Comparison of ENCODE assay signal across 25 cellular contexts in genomic region chr3:122688996-122689395, GRCh38. TPM values are rescaled to one million over a fixed set of nuclear protein-coding genes. Genes with fewer than 3 reads are reported as not detected.
DNase-seq lines count a peak whose midpoint lies in the region; ATAC-seq and TF ChIP-seq lines count a peak whose summit lies in the region.
"Had no signal": no experiment of that assay in that cellular context is flagged by ENCODE, and none has a peak within 500 bp of the region (broad histone marks: within the 10 kb centered on the region; RNA-seq: fewer than 3 reads in every experiment).

No MANE protein-coding gene starts in this region.

- H3K36me3 Mint-ChIP-seq in CD14-positive monocyte = peaks cover 53 to 63% of the 10 kb centered on the region in 2 donors
- H3K36me3 Mint-ChIP-seq in neural progenitor cell = no peaks in the 10 kb centered on the region
- peaks cover 32% of the 10 kb centered on the region for H3K36me3 Mint-ChIP-seq in activated CD4-positive, alpha-beta memory T cell treated with anti-CD3 and anti-CD28 coated beads for 36 hours

- TF ChIP-seq CTCF in CD14-positive monocyte (IDR thresholded peaks at IDR 0.05) = no peak
- TF ChIP-seq CTCF in foreskin keratinocyte (conservative IDR thresholded peaks at IDR 0.05) = no peak
- no peak for TF ChIP-seq CTCF in neural progenitor cell (IDR thresholded peaks at IDR 0.05)

- H3K4me1 ChIP-seq in Karpas-422 (ENCODE audit: low read length) (peaks cover 4% of the 10 kb centered on the region; the same call in 1 of the 2 replicates), foreskin keratinocyte (no peaks in the 10 kb centered on the region), neural progenitor cell (no peaks in the 10 kb centered on the region)
- H3K4me1 ChIP-seq: gastrocnemius medialis, testis had no signal

- H3F3A ChIP-seq in neural progenitor cell (ENCODE audit: low read depth) = no peaks in the 10 kb centered on the region

- H3K27me3 ChIP-seq in Karpas-422 (ENCODE audit: low read length) = no peaks in the 10 kb centered on the region
- no peaks in the 10 kb centered on the region for H3K27me3 ChIP-seq in foreskin keratinocyte
- no peaks in the 10 kb centered on the region for H3K27me3 ChIP-seq in neural progenitor cell
- H3K27me3 ChIP-seq: dorsolateral prefrontal cortex, gastrocnemius medialis, testis had no signal

- H3K4me3 Mint-ChIP-seq in CD14-positive monocyte (no peak overlapping the region), neural progenitor cell (no peak overlapping the region)
- no peak overlapping the region for H3K4me3 Mint-ChIP-seq in activated CD4-positive, alpha-beta memory T cell treated with anti-CD3 and anti-CD28 coated beads for 36 hours
- H3K4me3 Mint-ChIP-seq: activated CD4-positive, alpha-beta T cell treated with anti-CD3 and anti-CD28 coated beads for 36 hours; activated naive CD8-positive, alpha-beta T cell treated with anti-CD3 and anti-CD28 coated beads, Interleukin-2, amount 50 U/mL, for 24 hours had no signal

- H3K4me1 Mint-ChIP-seq in CD14-positive monocyte (peaks cover 14% of the 10 kb centered on the region), neural progenitor cell (no peaks in the 10 kb centered on the region)
- H3K4me1 Mint-ChIP-seq in activated CD4-positive, alpha-beta memory T cell treated with anti-CD3 and anti-CD28 coated beads for 36 hours (ENCODE audit: low read depth) = peaks cover 17% of the 10 kb centered on the region

- H2AFZ ChIP-seq in Karpas-422 (ENCODE audit: low read length) (no peak overlapping the region), neural progenitor cell (replicated peaks) (no peak overlapping the region)

- H3K9ac ChIP-seq in Karpas-422 (ENCODE audit: low read length) (no peak overlapping the region), neural progenitor cell (no peak overlapping the region)
- H3K9ac ChIP-seq: KMS-11 had no signal

- ATAC-seq in foreskin keratinocyte = no peak
- ATAC-seq: activated CD4-positive, alpha-beta T cell treated with anti-CD3 and anti-CD28 coated beads for 36 hours; activated naive CD8-positive, alpha-beta T cell treated with anti-CD3 and anti-CD28 coated beads, Interleukin-2, amount 50 U/mL, for 24 hours; gastrocnemius medialis; left ventricle myocardium superior; Panc1 had no signal

- no peak overlapping the region for H3K27ac ChIP-seq in Karpas-422 (ENCODE audit: low read length)
- no peak overlapping the region for H3K27ac ChIP-seq in foreskin keratinocyte
- H3K27ac ChIP-seq in neural progenitor cell = no peak overlapping the region
- H3K27ac ChIP-seq: dorsolateral prefrontal cortex, gastrocnemius medialis, KMS-11, testis had no signal

- POLR2A ChIA-PET in activated CD4-positive, alpha-beta memory T cell treated with anti-CD3 and anti-CD28 coated beads for 36 hours (lab: Charles Lee) = no interaction called here

- H3K9me3 ChIP-seq in Karpas-422 (ENCODE audit: low read length) = no peaks in the 10 kb centered on the region
- no peaks in the 10 kb centered on the region for H3K9me3 ChIP-seq in neural progenitor cell (ENCODE audit: low read depth)
- H3K9me3 ChIP-seq: A549, gastrocnemius medialis, testis had no signal

- H3K36me3 ChIP-seq in Karpas-422 (ENCODE audit: insufficient read depth, low read length) = no peaks in the 10 kb centered on the region
- no peaks in the 10 kb centered on the region for H3K36me3 ChIP-seq in neural progenitor cell

- H3K4me2 ChIP-seq in Karpas-422 (ENCODE audit: low read depth, low read length, poor library complexity, severe bottlenecking) (no peak overlapping the region), neural progenitor cell (no peak overlapping the region)
- H3K4me2 ChIP-seq: KMS-11 had no signal

- no peaks in the 10 kb centered on the region for H3K9me2 ChIP-seq in Karpas-422 (replicated peaks; ENCODE audit: insufficient read depth, low read length)

- H3K27me3 Mint-ChIP-seq in CD14-positive monocyte (ENCODE audit: low read depth in 3 of 3) (no peaks in the 10 kb centered on the region), neural progenitor cell (ENCODE audit: insufficient read depth, low read depth) (no peaks in the 10 kb centered on the region)
- H3K27me3 Mint-ChIP-seq in activated CD4-positive, alpha-beta memory T cell treated with anti-CD3 and anti-CD28 coated beads for 36 hours = no peaks in the 10 kb centered on the region
- H3K27me3 Mint-ChIP-seq: activated CD4-positive, alpha-beta T cell treated with anti-CD3 and anti-CD28 coated beads for 36 hours; activated naive CD8-positive, alpha-beta T cell treated with anti-CD3 and anti-CD28 coated beads, Interleukin-2, amount 50 U/mL, for 24 hours had no signal

- H3K79me2 ChIP-seq in Karpas-422 (ENCODE audit: low read length) (no peaks in the 10 kb centered on the region), neural progenitor cell (ENCODE audit: low read depth) (no peaks in the 10 kb centered on the region)

- H3K27ac Mint-ChIP-seq in CD14-positive monocyte (peak overlapping the region; percentile 6 to 82 (median 46)), neural progenitor cell (no peak overlapping the region)
- no peak overlapping the region for H3K27ac Mint-ChIP-seq in activated CD4-positive, alpha-beta memory T cell treated with anti-CD3 and anti-CD28 coated beads for 36 hours
- H3K27ac Mint-ChIP-seq: activated CD4-positive, alpha-beta T cell treated with anti-CD3 and anti-CD28 coated beads for 36 hours had no signal

- DNase-seq in CD14-positive monocyte (ENCODE audit: low spot score) (no peak), Karpas-422 (peak; percentile 39), SKM-1 treated with dmso at 0.1 percent for 144 hours (lab: John Stamatoyannopoulos, UW; ENCODE audit: unreplicated experiment) (peak; percentile 41), foreskin keratinocyte (peak; percentile 25 to 70), amniotic stem cell (lab: John Stamatoyannopoulos, UW) (no peak), neural progenitor cell (ENCODE audit: low spot score) (no peak)
- no peak for DNase-seq in stimulated activated naive CD4-positive, alpha-beta T cell treated with Interleukin-2 at 50 U/mL for 16 hours (lab: John Stamatoyannopoulos, UW)
- no peak for DNase-seq in activated CD4-positive, alpha-beta memory T cell treated with anti-CD3 and anti-CD28 coated beads for 36 hours
- DNase-seq: activated CD4-positive, alpha-beta T cell treated with anti-CD3 and anti-CD28 coated beads for 36 hours; activated CD8-positive, alpha-beta memory T cell treated with anti-CD3 and anti-CD28 coated beads, Interleukin-2, amount 50 U/mL, for 4 hours; activated effector memory CD4-positive, alpha-beta T cell treated with Interleukin-2 at 50 U/mL for 16 hours; activated naive CD8-positive, alpha-beta T cell treated with anti-CD3 and anti-CD28 coated beads, Interleukin-2, amount 50 U/mL, for 24 hours; C1 segment of cervical spinal cord; DMS 273 treated with DMSO at 0.1 percent for 48 hours; dorsolateral prefrontal cortex; gastrocnemius medialis; left ventricle myocardium superior; NCI-H1694; NCI-H82; occipital lobe; retina; testis had no signal

- intact Hi-C loops in CD14-positive monocyte (cut with micrococcal nuclease) = loop anchor here in 1 of 2 donors (10.0 kb wide), 3 partner anchors 234 to 1144 kb away; partner anchors contain the start of genes FAM162A, MIX23 and POLQ
- intact Hi-C loops in activated CD4-positive, alpha-beta memory T cell treated with anti-CD3 and anti-CD28 coated beads for 36 hours (cut with micrococcal nuclease) = loop anchor here (10.0 kb wide), 1 partner anchor 1144 kb away; the partner anchor contains the start of gene POLQ

- peaks cover 0 to 3% (median 0%) of the 10 kb centered on the region in 7 donors for H3K9me3 Mint-ChIP-seq in CD14-positive monocyte
- H3K9me3 Mint-ChIP-seq in neural progenitor cell = no peaks in the 10 kb centered on the region
- H3K9me3 Mint-ChIP-seq in activated CD4-positive, alpha-beta memory T cell treated with anti-CD3 and anti-CD28 coated beads for 36 hours = no peaks in the 10 kb centered on the region
- H3K9me3 Mint-ChIP-seq: activated naive CD8-positive, alpha-beta T cell treated with anti-CD3 and anti-CD28 coated beads, Interleukin-2, amount 50 U/mL, for 24 hours had no signal

- H4K20me1 ChIP-seq in Karpas-422 (ENCODE audit: insufficient read depth, low read depth, low read length) = no peaks in the 10 kb centered on the region
- no peaks in the 10 kb centered on the region for H4K20me1 ChIP-seq in neural progenitor cell (ENCODE audit: low read depth)

- CTCF ChIA-PET in activated CD4-positive, alpha-beta memory T cell treated with anti-CD3 and anti-CD28 coated beads for 36 hours (lab: Charles Lee) = interaction anchor here (0.7 to 2.0 kb wide), 2 partner anchors 9 to 10 kb away, joined by 3 to 15 read pairs; no protein-coding TSS in a partner anchor

- H3K4me3 ChIP-seq in Karpas-422 (ENCODE audit: low read length) (no peak overlapping the region), neural progenitor cell (no peak overlapping the region)
- H3K4me3 ChIP-seq: A549, dorsolateral prefrontal cortex, gastrocnemius medialis, testis had no signal

RNA-seq across cellular contexts. Expression of gene PARP14, which starts 8.4 kb away (rescaled TPM):
- 10 to 100 TPM; 22.1 to 26.9 TPM for polyA plus RNA-seq in CD14-positive monocyte
- total RNA-seq in Karpas-422 (2014; rRNA removed; shearing (Covaris generic); ENCODE audit: low replicate concordance) = 15.4 and 18.7 TPM in 2 replicates
- 60.9 and 66.7 TPM in 2 replicates for total RNA-seq in foreskin keratinocyte
- 13.8 and 15.1 TPM in 2 replicates for polyA plus RNA-seq in foreskin keratinocyte
- 2.6 and 6.1 TPM in 2 replicates for total RNA-seq in neural progenitor cell (ENCODE audit: low replicate concordance)
- total RNA-seq in activated CD4-positive, alpha-beta memory T cell treated with anti-CD3 and anti-CD28 coated beads for 36 hours = 10 to 100 TPM; 50.8 to 51.6 TPM

Comparison
In these comparisons a context has a peak if more than half of its experiments do, and no peak if none do; other contexts are left out.
1. DNase-seq: peak in Karpas-422 (single experiment), SKM-1 treated with dmso at 0.1 percent for 144 hours (single experiment) and foreskin keratinocyte (2 of 2); none in CD14-positive monocyte (single experiment), amniotic stem cell (single experiment), neural progenitor cell (single experiment), stimulated activated naive CD4-positive, alpha-beta T cell treated with Interleukin-2 at 50 U/mL for 16 hours (single experiment) and activated CD4-positive, alpha-beta memory T cell treated with anti-CD3 and anti-CD28 coated beads for 36 hours (single experiment).
2. H3K27ac Mint-ChIP-seq: peak in CD14-positive monocyte (7 of 7); none in neural progenitor cell (single experiment) and activated CD4-positive, alpha-beta memory T cell treated with anti-CD3 and anti-CD28 coated beads for 36 hours (single experiment).